In the genomic region with DNA sequence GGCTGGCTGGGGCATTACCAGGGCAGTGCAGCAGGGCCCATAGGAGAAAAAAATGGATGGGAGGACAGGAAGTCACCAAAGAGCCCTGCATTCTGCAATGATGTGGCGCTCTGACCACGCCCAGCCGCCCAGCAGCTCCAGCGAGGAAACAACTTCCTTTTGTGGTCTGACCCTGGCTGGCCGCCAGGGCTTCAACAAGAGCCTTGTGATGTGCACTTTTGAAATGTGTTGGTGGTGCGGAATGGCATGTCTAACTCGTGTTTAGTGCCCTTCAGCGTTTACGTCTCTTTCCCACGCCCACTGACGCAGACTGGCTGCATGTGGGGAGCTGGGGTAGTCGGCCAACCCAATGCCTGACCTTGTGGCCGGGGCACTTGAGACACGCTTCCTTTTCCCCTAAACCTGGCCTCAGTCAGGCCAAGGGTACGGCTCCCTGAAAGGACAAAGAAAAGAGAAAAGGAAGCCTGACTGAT, we compare ENCODE assay signal across 8 cellular contexts.
A peak's percentile ranks its signal among the peaks of the same experiment; 100 is the strongest.
DNase-seq lines count a peak whose midpoint lies in the region; ATAC-seq and TF ChIP-seq lines count a peak whose summit lies in the region.

No MANE protein-coding gene starts in this region.

- H3K36me3 ChIP-seq in ascending aorta, result no peaks in the 10 kb centered on the region

- no peak overlapping the region for H3K27ac ChIP-seq in ascending aorta

- no peaks in the 10 kb centered on the region for H3K9me3 ChIP-seq in ascending aorta

- H3K27me3 Mint-ChIP-seq in immature natural killer cell (ENCODE audit: low read depth in 3 of 3), result peaks cover 15 to 22% (median 17%) of the 10 kb centered on the region in 3 donors
- no peaks in the 10 kb centered on the region for H3K27me3 Mint-ChIP-seq in WTC11 (ENCODE audit: low read depth)

- H3K4me3 Mint-ChIP-seq in immature natural killer cell (peak overlapping the region; percentile 69 to 81 (median 76)), WTC11 (no peak overlapping the region)

- H3K4me1 Mint-ChIP-seq in immature natural killer cell (peaks cover 28 to 31% of the 10 kb centered on the region in 2 donors), WTC11 (peaks cover 45% of the 10 kb centered on the region)

- peak overlapping the region; percentile 17; the same call in 1 of the 2 replicates for H3K4me3 ChIP-seq in Jurkat, Clone E6-1 (ENCODE audit: low read length)
- no peak overlapping the region for H3K4me3 ChIP-seq in ascending aorta

- no peaks in the 10 kb centered on the region for H3K36me3 Mint-ChIP-seq in immature natural killer cell
- H3K36me3 Mint-ChIP-seq in WTC11, result no peaks in the 10 kb centered on the region

- ATAC-seq in GM21576 (IDR thresholded peaks at IDR 0.05; ENCODE audit: unreplicated experiment) (peak; percentile 91), WTC11 (no peak)

- peak; percentile 73 for DNase-seq in DMS79 (lab: John Stamatoyannopoulos, UW)
- peak; percentile 94 for DNase-seq in Jurkat, Clone E6-1 (ENCODE audit: low read depth, low spot score)
- DNase-seq in T-helper 22 cell (ENCODE audit: low read depth), result peak; percentile 59
- peak; percentile 82 to 88 for DNase-seq in ascending aorta (ENCODE audit: low spot score in 2 of 2)
- DNase-seq in immature natural killer cell, result peak; percentile 88 to 91 (median 90)
- DNase-seq in stimulated activated CD4-positive, alpha-beta T cell treated with anti-CD3 and anti-CD28 coated beads, Interleukin-1b, Interleukin-23, amount 100 ng/mL, for 24 hours (ENCODE audit: low read depth in 4 of 4, low spot score in 1 of 4), result peak; percentile 44 to 73 (median 56)
- no peak for DNase-seq in WTC11 (ENCODE audit: low spot score)

- POLR2A ChIA-PET in WTC11 (lab: Charles Lee), result no interaction called here

- H3K27ac Mint-ChIP-seq in immature natural killer cell (peak overlapping the region; percentile 95 to 98 (median 97)), WTC11 (no peak overlapping the region)

- H3K27me3 ChIP-seq in ascending aorta, result no peaks in the 10 kb centered on the region

- no peak for TF ChIP-seq CTCF in ascending aorta (IDR thresholded peaks at IDR 0.05)
- no peak for TF ChIP-seq CTCF in WTC11 (IDR thresholded peaks at IDR 0.05)

- CTCF ChIA-PET in WTC11 (lab: Charles Lee), result no interaction called here

- intact Hi-C loops in ascending aorta (cut with DNase I), result no loop called here

- no peaks in the 10 kb centered on the region for H3K4me1 ChIP-seq in ascending aorta

- peaks cover 0 to 3% (median 0%) of the 10 kb centered on the region in 6 donors for H3K9me3 Mint-ChIP-seq in immature natural killer cell
- H3K9me3 Mint-ChIP-seq in WTC11, result peaks cover 5% of the 10 kb centered on the region; the same call in 1 of the 2 replicates

TF ChIP-seq in WTC11, 78 proteins besides CTCF, POLR2A, EP300 and RAD21:
- no peak for TF ChIP-seq ZNF281 (CRISPR knock-in tag; IDR thresholded peaks at IDR 0.05)
- TF ChIP-seq, protein P1, sequence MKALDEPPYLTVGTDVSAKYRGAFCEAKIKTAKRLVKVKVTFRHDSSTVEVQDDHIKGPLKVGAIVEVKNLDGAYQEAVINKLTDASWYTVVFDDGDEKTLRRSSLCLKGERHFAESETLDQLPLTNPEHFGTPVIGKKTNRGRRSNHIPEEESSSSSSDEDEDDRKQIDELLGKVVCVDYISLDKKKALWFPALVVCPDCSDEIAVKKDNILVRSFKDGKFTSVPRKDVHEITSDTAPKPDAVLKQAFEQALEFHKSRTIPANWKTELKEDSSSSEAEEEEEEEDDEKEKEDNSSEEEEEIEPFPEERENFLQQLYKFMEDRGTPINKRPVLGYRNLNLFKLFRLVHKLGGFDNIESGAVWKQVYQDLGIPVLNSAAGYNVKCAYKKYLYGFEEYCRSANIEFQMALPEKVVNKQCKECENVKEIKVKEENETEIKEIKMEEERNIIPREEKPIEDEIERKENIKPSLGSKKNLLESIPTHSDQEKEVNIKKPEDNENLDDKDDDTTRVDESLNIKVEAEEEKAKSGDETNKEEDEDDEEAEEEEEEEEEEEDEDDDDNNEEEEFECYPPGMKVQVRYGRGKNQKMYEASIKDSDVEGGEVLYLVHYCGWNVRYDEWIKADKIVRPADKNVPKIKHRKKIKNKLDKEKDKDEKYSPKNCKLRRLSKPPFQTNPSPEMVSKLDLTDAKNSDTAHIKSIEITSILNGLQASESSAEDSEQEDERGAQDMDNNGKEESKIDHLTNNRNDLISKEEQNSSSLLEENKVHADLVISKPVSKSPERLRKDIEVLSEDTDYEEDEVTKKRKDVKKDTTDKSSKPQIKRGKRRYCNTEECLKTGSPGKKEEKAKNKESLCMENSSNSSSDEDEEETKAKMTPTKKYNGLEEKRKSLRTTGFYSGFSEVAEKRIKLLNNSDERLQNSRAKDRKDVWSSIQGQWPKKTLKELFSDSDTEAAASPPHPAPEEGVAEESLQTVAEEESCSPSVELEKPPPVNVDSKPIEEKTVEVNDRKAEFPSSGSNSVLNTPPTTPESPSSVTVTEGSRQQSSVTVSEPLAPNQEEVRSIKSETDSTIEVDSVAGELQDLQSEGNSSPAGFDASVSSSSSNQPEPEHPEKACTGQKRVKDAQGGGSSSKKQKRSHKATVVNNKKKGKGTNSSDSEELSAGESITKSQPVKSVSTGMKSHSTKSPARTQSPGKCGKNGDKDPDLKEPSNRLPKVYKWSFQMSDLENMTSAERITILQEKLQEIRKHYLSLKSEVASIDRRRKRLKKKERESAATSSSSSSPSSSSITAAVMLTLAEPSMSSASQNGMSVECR (CRISPR knock-in tag; IDR thresholded peaks at IDR 0.05; ENCODE audit: borderline replicate concordance), result no peak
- no peak for TF ChIP-seq SMAD3 (CRISPR knock-in tag; IDR thresholded peaks at IDR 0.05; ENCODE audit: borderline replicate concordance)
- TF ChIP-seq FOXK1 (CRISPR knock-in tag; IDR thresholded peaks at IDR 0.05), result no peak
- TF ChIP-seq, protein P2, sequence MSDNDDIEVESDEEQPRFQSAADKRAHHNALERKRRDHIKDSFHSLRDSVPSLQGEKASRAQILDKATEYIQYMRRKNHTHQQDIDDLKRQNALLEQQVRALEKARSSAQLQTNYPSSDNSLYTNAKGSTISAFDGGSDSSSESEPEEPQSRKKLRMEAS (CRISPR knock-in tag; IDR thresholded peaks at IDR 0.05), result no peak
- no peak for TF ChIP-seq E2F1 (CRISPR knock-in tag; IDR thresholded peaks at IDR 0.05)
- TF ChIP-seq JUN (CRISPR knock-in tag; IDR thresholded peaks at IDR 0.05), result no peak
- TF ChIP-seq IRF2 (CRISPR knock-in tag; IDR thresholded peaks at IDR 0.05; ENCODE audit: borderline replicate concordance, low read depth), result no peak
- TF ChIP-seq ATF2 (CRISPR knock-in tag; IDR thresholded peaks at IDR 0.05; ENCODE audit: borderline replicate concordance, low read depth), result no peak
- no peak for TF ChIP-seq KAT7 (CRISPR knock-in tag; IDR thresholded peaks at IDR 0.05; ENCODE audit: borderline replicate concordance)
- TF ChIP-seq, protein P3, sequence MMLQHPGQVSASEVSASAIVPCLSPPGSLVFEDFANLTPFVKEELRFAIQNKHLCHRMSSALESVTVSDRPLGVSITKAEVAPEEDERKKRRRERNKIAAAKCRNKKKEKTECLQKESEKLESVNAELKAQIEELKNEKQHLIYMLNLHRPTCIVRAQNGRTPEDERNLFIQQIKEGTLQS (CRISPR knock-in tag; conservative IDR thresholded peaks at IDR 0.05), result no peak
